In genomic region chr4:140633154-140633553, GRCh38 we compare ENCODE assay signal across 29 cellular contexts.
"Had no signal": no experiment of that assay in that cellular context is flagged by ENCODE, and none has a peak within 500 bp of the region (broad histone marks: within the 10 kb centered on the region; RNA-seq: fewer than 3 reads in every experiment).

No MANE protein-coding gene starts in this region.

- H3K36me3 ChIP-seq: pancreas, sigmoid colon, thyroid gland had no signal

- H3K4me1 ChIP-seq: pancreas, prostate gland, sigmoid colon, upper lobe of right lung had no signal

- ATAC-seq: body of pancreas; naive thymus-derived CD8-positive, alpha-beta T cell; pancreas; stimulated activated naive B cell treated with anti-CD40 and anti-IgM and Interleukin-4, amounts not matched to agents 10 μg/mL and 1 μg/mL and 100 μg/mL, for 72 hours; upper lobe of right lung had no signal

- H3K27me3 ChIP-seq: body of pancreas, esophagus squamous epithelium, pancreas, sigmoid colon, stomach, thyroid gland, upper lobe of right lung had no signal

- H3K27ac ChIP-seq: body of pancreas, epithelial cell of prostate, esophagus squamous epithelium, pancreas, prostate gland, sigmoid colon, stomach, thyroid gland, upper lobe of right lung, VCaP had no signal

- DNase-seq: activated CD4-positive, alpha-beta T cell treated with anti-CD3 and anti-CD28 coated beads for 48 hours; activated CD4-positive, alpha-beta T cell treated with anti-CD3 and anti-CD28 coated beads, Interleukin-2, amount 50 U/mL, for 48 hours; activated CD8-positive, alpha-beta memory T cell treated with anti-CD3 and anti-CD28 coated beads for 24 hours; activated effector memory CD4-positive, alpha-beta T cell treated with Interleukin-2 at 50 U/mL for 16 hours; activated naive CD4-positive, alpha-beta T cell treated with Interleukin-2 at 50 U/mL for 16 hours; anterior cingulate cortex; body of pancreas; effector CD8-positive, alpha-beta T cell; esophagus squamous epithelium; foreskin melanocyte; kidney glomerular epithelial cell; mammary epithelial cell; naive thymus-derived CD8-positive, alpha-beta T cell; nucleus accumbens; pancreas; retina; sigmoid colon; stimulated activated CD4-positive, alpha-beta T cell treated with anti-CD3 and anti-CD28 coated beads, Interleukin-1b, Interleukin-23, amount 100 ng/mL, for 48 hours; stimulated activated CD4-positive, alpha-beta T cell treated with anti-CD3 and anti-CD28 coated beads, Interleukin-4, amount 100 ng/mL, for 4 hours; stimulated activated CD8-positive, alpha-beta memory T cell treated with anti-CD3 and anti-CD28 coated beads, Interleukin-4, amount 100 ng/mL, for 48 hours; stimulated activated naive B cell treated with anti-CD40 and anti-IgM and Interleukin-4, amounts not matched to agents 10 μg/mL and 1 μg/mL and 100 μg/mL, for 72 hours; stomach; T-helper 9 cell; thyroid gland; upper lobe of right lung had no signal

- H3K4me3 ChIP-seq: body of pancreas, esophagus squamous epithelium, pancreas, prostate gland, sigmoid colon, smooth muscle cell, stomach, thyroid gland, upper lobe of right lung had no signal

- H3K9me3 ChIP-seq: body of pancreas, esophagus squamous epithelium, pancreas, prostate gland, sigmoid colon, stomach, thyroid gland, upper lobe of right lung had no signal
